In the genomic region with DNA sequence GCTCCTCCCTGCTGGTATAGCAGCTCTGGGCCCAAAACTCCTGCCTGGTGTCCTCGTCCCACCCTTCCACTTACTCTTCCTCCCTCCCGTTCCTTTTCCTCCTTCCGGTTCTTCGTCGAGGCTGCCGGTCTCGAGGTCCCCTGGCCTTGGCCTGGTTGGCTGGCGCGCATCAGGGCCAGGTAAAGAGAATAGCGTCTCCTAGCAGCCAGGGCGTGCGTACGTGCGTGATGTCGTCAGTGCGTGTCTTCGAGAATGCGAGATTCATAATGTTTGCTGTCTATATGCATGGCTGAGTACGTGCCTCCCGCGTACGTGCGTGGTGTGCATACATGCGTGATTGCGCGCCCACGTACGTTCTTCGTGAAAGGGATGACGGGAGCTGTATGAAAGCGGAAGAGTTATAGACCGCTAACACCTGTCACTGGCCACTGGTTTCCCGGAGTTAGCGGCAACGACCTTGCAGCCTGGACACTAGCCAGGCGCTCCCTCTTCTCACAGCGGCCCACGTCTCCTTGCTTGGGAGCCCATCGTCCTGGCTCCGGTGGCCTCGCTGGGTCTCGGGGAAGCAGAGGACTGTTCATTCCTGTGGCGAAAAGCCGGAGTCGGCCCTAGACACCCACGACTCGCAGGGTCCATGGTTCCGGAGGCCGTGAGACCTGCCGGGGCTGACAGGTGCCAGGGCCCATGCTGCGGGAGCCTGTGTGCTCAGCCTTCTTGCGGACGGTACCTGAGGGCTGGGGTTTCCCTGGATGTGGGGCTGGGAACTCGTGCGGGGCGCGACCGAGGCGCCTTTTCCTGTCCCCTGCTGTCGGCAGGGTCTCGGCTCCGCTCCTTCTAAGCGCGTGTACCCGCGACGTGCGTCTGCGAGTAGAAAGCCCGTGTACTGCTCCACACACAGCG, we compare ENCODE assay signal across 1 cellular context.
TF ChIP-seq lines count a peak whose summit lies in the region.

A gene (plus strand): TSS at position 392 of the 900 bp plus-strand sequence. CDS start 4,619 bp downstream, outside the sequence.

TF ChIP-seq in HEK293, 187 proteins besides CTCF, POLR2A, EP300 and RAD21 (continued from another document and continues in another):
- TF ChIP-seq, protein P1, sequence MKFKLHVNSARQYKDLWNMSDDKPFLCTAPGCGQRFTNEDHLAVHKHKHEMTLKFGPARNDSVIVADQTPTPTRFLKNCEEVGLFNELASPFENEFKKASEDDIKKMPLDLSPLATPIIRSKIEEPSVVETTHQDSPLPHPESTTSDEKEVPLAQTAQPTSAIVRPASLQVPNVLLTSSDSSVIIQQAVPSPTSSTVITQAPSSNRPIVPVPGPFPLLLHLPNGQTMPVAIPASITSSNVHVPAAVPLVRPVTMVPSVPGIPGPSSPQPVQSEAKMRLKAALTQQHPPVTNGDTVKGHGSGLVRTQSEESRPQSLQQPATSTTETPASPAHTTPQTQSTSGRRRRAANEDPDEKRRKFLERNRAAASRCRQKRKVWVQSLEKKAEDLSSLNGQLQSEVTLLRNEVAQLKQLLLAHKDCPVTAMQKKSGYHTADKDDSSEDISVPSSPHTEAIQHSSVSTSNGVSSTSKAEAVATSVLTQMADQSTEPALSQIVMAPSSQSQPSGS (tag by site-specific recombination; IDR thresholded peaks at IDR 0.05; ENCODE audit: low read depth), result peak; percentile 37; the same call in 1 of the 2 replicates
- no peak for TF ChIP-seq ZNF112 (tag by site-specific recombination; IDR thresholded peaks at IDR 0.05)
- TF ChIP-seq ZNF529 (tag by site-specific recombination; IDR thresholded peaks at IDR 0.05; ENCODE audit: insufficient replicate concordance), result no peak
- TF ChIP-seq BCL11A (tag by site-specific recombination; IDR thresholded peaks at IDR 0.05; ENCODE audit: low read depth), result no peak
- TF ChIP-seq ZNF341 (tag by site-specific recombination; IDR thresholded peaks at IDR 0.05; ENCODE audit: low read depth), result peak; percentile 99
- TF ChIP-seq ZNF211 (tag by site-specific recombination; IDR thresholded peaks at IDR 0.05; ENCODE audit: low read depth), result no peak
- peak; percentile 79 for TF ChIP-seq SP2 (tag by site-specific recombination; IDR thresholded peaks at IDR 0.05)
- TF ChIP-seq ZNF157 (tag by site-specific recombination; IDR thresholded peaks at IDR 0.05), result no peak
- TF ChIP-seq, protein P2, sequence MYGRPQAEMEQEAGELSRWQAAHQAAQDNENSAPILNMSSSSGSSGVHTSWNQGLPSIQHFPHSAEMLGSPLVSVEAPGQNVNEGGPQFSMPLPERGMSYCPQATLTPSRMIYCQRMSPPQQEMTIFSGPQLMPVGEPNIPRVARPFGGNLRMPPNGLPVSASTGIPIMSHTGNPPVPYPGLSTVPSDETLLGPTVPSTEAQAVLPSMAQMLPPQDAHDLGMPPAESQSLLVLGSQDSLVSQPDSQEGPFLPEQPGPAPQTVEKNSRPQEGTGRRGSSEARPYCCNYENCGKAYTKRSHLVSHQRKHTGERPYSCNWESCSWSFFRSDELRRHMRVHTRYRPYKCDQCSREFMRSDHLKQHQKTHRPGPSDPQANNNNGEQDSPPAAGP (tag by site-specific recombination; IDR thresholded peaks at IDR 0.05), result 0 out of 2 replicates have a peak, but pooled peaks have one; percentile 20
- TF ChIP-seq, protein P3, sequence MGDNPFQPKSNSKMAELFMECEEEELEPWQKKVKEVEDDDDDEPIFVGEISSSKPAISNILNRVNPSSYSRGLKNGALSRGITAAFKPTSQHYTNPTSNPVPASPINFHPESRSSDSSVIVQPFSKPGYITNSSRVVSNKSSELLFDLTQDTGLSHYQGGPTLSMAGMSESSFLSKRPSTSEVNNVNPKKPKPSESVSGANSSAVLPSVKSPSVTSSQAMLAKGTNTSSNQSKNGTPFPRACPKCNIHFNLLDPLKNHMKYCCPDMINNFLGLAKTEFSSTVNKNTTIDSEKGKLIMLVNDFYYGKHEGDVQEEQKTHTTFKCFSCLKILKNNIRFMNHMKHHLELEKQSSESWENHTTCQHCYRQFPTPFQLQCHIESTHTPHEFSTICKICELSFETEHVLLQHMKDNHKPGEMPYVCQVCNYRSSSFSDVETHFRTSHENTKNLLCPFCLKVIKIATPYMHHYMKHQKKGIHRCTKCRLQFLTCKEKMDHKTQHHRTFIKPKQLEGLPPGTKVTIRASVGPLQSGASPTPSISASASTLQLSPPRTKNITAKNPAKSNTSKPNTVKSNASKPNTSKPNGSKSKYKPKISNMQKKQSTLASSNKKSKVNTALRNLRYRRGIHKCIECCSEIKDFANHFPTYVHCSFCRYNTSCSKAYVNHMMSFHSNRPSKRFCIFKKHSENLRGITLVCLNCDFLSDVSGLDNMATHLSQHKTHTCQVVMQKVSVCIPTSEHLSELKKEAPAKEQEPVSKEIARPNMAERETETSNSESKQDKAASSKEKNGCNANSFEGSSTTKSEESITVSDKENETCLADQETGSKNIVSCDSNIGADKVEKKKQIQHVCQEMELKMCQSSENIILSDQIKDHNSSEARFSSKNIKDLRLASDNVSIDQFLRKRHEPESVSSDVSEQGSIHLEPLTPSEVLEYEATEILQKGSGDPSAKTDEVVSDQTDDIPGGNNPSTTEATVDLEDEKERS (tag by site-specific recombination; IDR thresholded peaks at IDR 0.05), result no peak
- 0 out of 2 replicates have a peak, but pooled peaks have one; percentile 11 for TF ChIP-seq ZNF600 (tag by site-specific recombination; IDR thresholded peaks at IDR 0.05)
- TF ChIP-seq, protein P4, sequence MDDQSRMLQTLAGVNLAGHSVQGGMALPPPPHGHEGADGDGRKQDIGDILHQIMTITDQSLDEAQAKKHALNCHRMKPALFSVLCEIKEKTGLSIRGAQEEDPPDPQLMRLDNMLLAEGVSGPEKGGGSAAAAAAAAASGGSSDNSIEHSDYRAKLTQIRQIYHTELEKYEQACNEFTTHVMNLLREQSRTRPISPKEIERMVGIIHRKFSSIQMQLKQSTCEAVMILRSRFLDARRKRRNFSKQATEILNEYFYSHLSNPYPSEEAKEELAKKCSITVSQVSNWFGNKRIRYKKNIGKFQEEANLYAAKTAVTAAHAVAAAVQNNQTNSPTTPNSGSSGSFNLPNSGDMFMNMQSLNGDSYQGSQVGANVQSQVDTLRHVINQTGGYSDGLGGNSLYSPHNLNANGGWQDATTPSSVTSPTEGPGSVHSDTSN (CRISPR knock-in tag; IDR thresholded peaks at IDR 0.05), result no peak
- no peak for TF ChIP-seq ZNF10 (tag by site-specific recombination; IDR thresholded peaks at IDR 0.05)
- TF ChIP-seq EGR2 (tag by site-specific recombination; IDR thresholded peaks at IDR 0.05; ENCODE audit: low read depth), result peak; percentile 77
- TF ChIP-seq, protein P5, sequence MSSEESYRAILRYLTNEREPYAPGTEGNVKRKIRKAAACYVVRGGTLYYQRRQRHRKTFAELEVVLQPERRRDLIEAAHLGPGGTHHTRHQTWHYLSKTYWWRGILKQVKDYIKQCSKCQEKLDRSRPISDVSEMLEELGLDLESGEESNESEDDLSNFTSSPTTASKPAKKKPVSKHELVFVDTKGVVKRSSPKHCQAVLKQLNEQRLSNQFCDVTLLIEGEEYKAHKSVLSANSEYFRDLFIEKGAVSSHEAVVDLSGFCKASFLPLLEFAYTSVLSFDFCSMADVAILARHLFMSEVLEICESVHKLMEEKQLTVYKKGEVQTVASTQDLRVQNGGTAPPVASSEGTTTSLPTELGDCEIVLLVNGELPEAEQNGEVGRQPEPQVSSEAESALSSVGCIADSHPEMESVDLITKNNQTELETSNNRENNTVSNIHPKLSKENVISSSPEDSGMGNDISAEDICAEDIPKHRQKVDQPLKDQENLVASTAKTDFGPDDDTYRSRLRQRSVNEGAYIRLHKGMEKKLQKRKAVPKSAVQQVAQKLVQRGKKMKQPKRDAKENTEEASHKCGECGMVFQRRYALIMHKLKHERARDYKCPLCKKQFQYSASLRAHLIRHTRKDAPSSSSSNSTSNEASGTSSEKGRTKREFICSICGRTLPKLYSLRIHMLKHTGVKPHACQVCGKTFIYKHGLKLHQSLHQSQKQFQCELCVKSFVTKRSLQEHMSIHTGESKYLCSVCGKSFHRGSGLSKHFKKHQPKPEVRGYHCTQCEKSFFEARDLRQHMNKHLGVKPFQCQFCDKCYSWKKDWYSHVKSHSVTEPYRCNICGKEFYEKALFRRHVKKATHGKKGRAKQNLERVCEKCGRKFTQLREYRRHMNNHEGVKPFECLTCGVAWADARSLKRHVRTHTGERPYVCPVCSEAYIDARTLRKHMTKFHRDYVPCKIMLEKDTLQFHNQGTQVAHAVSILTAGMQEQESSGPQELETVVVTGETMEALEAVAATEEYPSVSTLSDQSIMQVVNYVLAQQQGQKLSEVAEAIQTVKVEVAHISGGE (tag by site-specific recombination; conservative IDR thresholded peaks at IDR 0.05; ENCODE audit: low read depth), result peak; percentile 56
- no peak for TF ChIP-seq KLF1 (tag by site-specific recombination; IDR thresholded peaks at IDR 0.05)
- TF ChIP-seq ZNF394 (tag by site-specific recombination; IDR thresholded peaks at IDR 0.05; ENCODE audit: borderline replicate concordance), result peak; percentile 83; the same call in 1 of the 2 replicates
- peak; percentile 86 for TF ChIP-seq ZNF76 (tag by site-specific recombination; IDR thresholded peaks at IDR 0.05; ENCODE audit: borderline replicate concordance, low read depth)
- TF ChIP-seq MZF1 (tag by site-specific recombination; IDR thresholded peaks at IDR 0.05; ENCODE audit: borderline replicate concordance), result no peak
- TF ChIP-seq ZNF791 (tag by site-specific recombination; IDR thresholded peaks at IDR 0.05), result no peak
- TF ChIP-seq ZNF366 (tag by site-specific recombination; conservative IDR thresholded peaks at IDR 0.05), result peak; percentile 83
- no peak; the same call in 1 of the 2 replicates for TF ChIP-seq ZIC2 (tag by site-specific recombination; IDR thresholded peaks at IDR 0.05)
- no peak for TF ChIP-seq ZNF664 (tag by site-specific recombination; IDR thresholded peaks at IDR 0.05)
- TF ChIP-seq ZXDB (tag by site-specific recombination; IDR thresholded peaks at IDR 0.05), result peak; percentile 57
- no peak for TF ChIP-seq ZNF223 (tag by site-specific recombination; IDR thresholded peaks at IDR 0.05)
- TF ChIP-seq, protein P6, sequence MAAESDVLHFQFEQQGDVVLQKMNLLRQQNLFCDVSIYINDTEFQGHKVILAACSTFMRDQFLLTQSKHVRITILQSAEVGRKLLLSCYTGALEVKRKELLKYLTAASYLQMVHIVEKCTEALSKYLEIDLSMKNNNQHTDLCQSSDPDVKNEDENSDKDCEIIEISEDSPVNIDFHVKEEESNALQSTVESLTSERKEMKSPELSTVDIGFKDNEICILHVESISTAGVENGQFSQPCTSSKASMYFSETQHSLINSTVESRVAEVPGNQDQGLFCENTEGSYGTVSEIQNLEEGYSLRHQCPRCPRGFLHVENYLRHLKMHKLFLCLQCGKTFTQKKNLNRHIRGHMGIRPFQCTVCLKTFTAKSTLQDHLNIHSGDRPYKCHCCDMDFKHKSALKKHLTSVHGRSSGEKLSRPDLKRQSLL (tag by site-specific recombination; IDR thresholded peaks at IDR 0.05), result no peak
- TF ChIP-seq, protein P7, sequence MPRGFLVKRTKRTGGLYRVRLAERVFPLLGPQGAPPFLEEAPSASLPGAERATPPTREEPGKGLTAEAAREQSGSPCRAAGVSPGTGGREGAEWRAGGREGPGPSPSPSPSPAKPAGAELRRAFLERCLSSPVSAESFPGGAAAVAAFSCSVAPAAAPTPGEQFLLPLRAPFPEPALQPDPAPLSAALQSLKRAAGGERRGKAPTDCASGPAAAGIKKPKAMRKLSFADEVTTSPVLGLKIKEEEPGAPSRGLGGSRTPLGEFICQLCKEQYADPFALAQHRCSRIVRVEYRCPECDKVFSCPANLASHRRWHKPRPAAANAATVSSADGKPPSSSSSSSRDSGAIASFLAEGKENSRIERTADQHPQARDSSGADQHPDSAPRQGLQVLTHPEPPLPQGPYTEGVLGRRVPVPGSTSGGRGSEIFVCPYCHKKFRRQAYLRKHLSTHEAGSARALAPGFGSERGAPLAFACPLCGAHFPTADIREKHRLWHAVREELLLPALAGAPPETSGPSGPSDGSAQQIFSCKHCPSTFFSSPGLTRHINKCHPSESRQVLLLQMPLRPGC (tag by site-specific recombination; IDR thresholded peaks at IDR 0.05), result 0 out of 2 replicates have a peak, but pooled peaks have one; percentile 45
- TF ChIP-seq WT1 (tag by site-specific recombination; IDR thresholded peaks at IDR 0.05), result peak; percentile 7; the same call in 1 of the 2 replicates
- TF ChIP-seq, protein P8, sequence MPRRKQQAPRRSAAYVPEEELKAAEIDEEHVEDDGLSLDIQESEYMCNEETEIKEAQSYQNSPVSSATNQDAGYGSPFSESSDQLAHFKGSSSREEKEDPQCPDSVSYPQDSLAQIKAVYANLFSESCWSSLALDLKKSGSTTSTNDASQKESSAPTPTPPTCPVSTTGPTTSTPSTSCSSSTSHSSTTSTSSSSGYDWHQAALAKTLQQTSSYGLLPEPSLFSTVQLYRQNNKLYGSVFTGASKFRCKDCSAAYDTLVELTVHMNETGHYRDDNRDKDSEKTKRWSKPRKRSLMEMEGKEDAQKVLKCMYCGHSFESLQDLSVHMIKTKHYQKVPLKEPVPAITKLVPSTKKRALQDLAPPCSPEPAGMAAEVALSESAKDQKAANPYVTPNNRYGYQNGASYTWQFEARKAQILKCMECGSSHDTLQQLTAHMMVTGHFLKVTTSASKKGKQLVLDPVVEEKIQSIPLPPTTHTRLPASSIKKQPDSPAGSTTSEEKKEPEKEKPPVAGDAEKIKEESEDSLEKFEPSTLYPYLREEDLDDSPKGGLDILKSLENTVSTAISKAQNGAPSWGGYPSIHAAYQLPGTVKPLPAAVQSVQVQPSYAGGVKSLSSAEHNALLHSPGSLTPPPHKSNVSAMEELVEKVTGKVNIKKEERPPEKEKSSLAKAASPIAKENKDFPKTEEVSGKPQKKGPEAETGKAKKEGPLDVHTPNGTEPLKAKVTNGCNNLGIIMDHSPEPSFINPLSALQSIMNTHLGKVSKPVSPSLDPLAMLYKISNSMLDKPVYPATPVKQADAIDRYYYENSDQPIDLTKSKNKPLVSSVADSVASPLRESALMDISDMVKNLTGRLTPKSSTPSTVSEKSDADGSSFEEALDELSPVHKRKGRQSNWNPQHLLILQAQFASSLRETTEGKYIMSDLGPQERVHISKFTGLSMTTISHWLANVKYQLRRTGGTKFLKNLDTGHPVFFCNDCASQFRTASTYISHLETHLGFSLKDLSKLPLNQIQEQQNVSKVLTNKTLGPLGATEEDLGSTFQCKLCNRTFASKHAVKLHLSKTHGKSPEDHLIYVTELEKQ (tag by site-specific recombination; IDR thresholded peaks at IDR 0.05; ENCODE audit: borderline replicate concordance), result no peak
- TF ChIP-seq, protein P9, sequence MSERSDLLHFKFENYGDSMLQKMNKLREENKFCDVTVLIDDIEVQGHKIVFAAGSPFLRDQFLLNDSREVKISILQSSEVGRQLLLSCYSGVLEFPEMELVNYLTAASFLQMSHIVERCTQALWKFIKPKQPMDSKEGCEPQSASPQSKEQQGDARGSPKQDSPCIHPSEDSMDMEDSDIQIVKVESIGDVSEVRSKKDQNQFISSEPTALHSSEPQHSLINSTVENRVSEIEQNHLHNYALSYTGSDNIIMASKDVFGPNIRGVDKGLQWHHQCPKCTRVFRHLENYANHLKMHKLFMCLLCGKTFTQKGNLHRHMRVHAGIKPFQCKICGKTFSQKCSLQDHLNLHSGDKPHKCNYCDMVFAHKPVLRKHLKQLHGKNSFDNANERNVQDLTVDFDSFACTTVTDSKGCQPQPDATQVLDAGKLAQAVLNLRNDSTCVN (tag by site-specific recombination; optimal IDR thresholded peaks at IDR 0.05), result peak; percentile 93
- no peak for TF ChIP-seq ZNF324 (tag by site-specific recombination; IDR thresholded peaks at IDR 0.05)
- TF ChIP-seq ZNF629 (tag by site-specific recombination; IDR thresholded peaks at IDR 0.05), result peak; percentile 79
